ENCODE assay signal across 8 cellular contexts in genomic region chr18:23137093-23137640, GRCh38. TPM values are rescaled to one million over a fixed set of nuclear protein-coding genes. Genes with fewer than 3 reads are reported as not detected.
A peak's percentile ranks its signal among the peaks of the same experiment; 100 is the strongest.
DNase-seq lines count a peak whose midpoint lies in the region; ATAC-seq and TF ChIP-seq lines count a peak whose summit lies in the region.

No MANE protein-coding gene starts in this region.

- H3K27me3 ChIP-seq in fibroblast of lung (ENCODE audit: control insufficient read depth, insufficient read depth, low read length) (peaks cover 9% of the 10 kb centered on the region), gastrocnemius medialis (peaks cover 9 to 28% (median 21%) of the 10 kb centered on the region in 3 donors)

- H2AFZ ChIP-seq in OCI-LY7 (ENCODE audit: low read length) (no peak overlapping the region; the same call in 1 of the 2 replicates), fibroblast of lung (ENCODE audit: low read length) (no peak overlapping the region)

- peak overlapping the region; percentile 90 for H3K4me2 ChIP-seq in OCI-LY7 (ENCODE audit: low read length)
- H3K4me2 ChIP-seq in fibroblast of lung (ENCODE audit: extremely low read depth, insufficient read depth, low read length): peak overlapping the region; percentile 73

- H3K4me3 ChIP-seq in OCI-LY7 (ENCODE audit: low read depth, low read length, poor library complexity, severe bottlenecking) (peak overlapping the region; percentile 76), fibroblast of lung (replicated peaks in 1 of 4; ENCODE audit: control extremely low read depth in 1 of 4, insufficient read depth in 1 of 4, low read depth in 3 of 4, low read length in 4 of 4) (peak overlapping the region; percentile 39 to 77 (median 52)), gastrocnemius medialis (peak overlapping the region; percentile 47 to 67 (median 51))

- in situ Hi-C loops in gastrocnemius medialis (cut with MboI; ENCODE audit: low sequenced_read_pairs in 4 of 4): loop anchor here in 3 of 4 donors (10.0 to 25.0 kb wide), 3 partner anchors 238 to 450 kb away; partner anchors contain the start of gene NPC1 (in 1 of the 3)

- BruUV-seq in OCI-LY7 (replicated peaks; lab: Mats Ljungman, UMichigan): TSS peak; percentile 49

- POLR2A ChIA-PET in OCI-LY7 (lab: Charles Lee): interaction anchor here (0.7 to 1.9 kb wide), 4 partner anchors 18 to 254 kb away, joined by 3 to 6 read pairs (median 4); no protein-coding TSS in a partner anchor

- H3K9me3 ChIP-seq in OCI-LY7 (ENCODE audit: low read length) (no peaks in the 10 kb centered on the region), fibroblast of lung (ENCODE audit: control insufficient read depth, insufficient read depth, low read depth, low read length) (no peaks in the 10 kb centered on the region), gastrocnemius medialis (no peaks in the 10 kb centered on the region)

- peaks cover 19% of the 10 kb centered on the region for H3K36me3 ChIP-seq in OCI-LY7 (ENCODE audit: insufficient read depth, low read length)
- H3K36me3 ChIP-seq in fibroblast of lung (ENCODE audit: control insufficient read depth, insufficient read depth, low read length): no peaks in the 10 kb centered on the region
- H3K36me3 ChIP-seq in gastrocnemius medialis: no peaks in the 10 kb centered on the region

- ATAC-seq in gastrocnemius medialis (no peak), HG03025 (IDR thresholded peaks at IDR 0.05; ENCODE audit: low FRiP score, unreplicated experiment) (no peak), GM21786 (IDR thresholded peaks at IDR 0.05; ENCODE audit: unreplicated experiment) (no peak), HG03432 (IDR thresholded peaks at IDR 0.05; ENCODE audit: unreplicated experiment) (no peak)
- no peak for ATAC-seq in activated naive CD4-positive, alpha-beta T cell treated with anti-CD3 and anti-CD28 coated beads, Interleukin-2, amount 50 U/mL, for 72 hours

- H3K9ac ChIP-seq in fibroblast of lung (ENCODE audit: insufficient read depth, low read length): peak overlapping the region; percentile 42

- peaks cover 60% of the 10 kb centered on the region; the same call in 1 of the 2 replicates for H3K79me2 ChIP-seq in OCI-LY7 (ENCODE audit: insufficient read depth, low read depth, low read length)
- H3K79me2 ChIP-seq in fibroblast of lung (ENCODE audit: control insufficient read depth, insufficient read depth, low read length): no peaks in the 10 kb centered on the region

- H3K27ac ChIP-seq in OCI-LY7 (ENCODE audit: low read depth, low read length, poor library complexity, severe bottlenecking) (peak overlapping the region; percentile 25), fibroblast of lung (ENCODE audit: insufficient read depth, low read length) (no peak overlapping the region), gastrocnemius medialis (peak overlapping the region in 3 of 4 donors; percentile 4 to 51 (median 40))

- intact Hi-C loops in OCI-LY7 (cut with micrococcal nuclease; ENCODE audit: unreplicated experiment) (loop anchor here (5.0 kb wide), 1 partner anchor 450 kb away; the partner anchor contains the start of gene NPC1), gastrocnemius medialis (cut with DNase I; ENCODE audit: low total_unique reads) (loop anchor here (10.0 kb wide), 1 partner anchor 1138 kb away; no protein-coding TSS in a partner anchor)

- DNase-seq in OCI-LY7 (ENCODE audit: low spot score) (peak; percentile 39), fibroblast of lung (ENCODE audit: low read depth in 2 of 2) (peak; percentile 38 to 48), gastrocnemius medialis (no peak)
- no peak for DNase-seq in activated naive CD4-positive, alpha-beta T cell treated with anti-CD3 and anti-CD28 coated beads, Interleukin-2, amount 50 U/mL, for 72 hours (ENCODE audit: low spot score in 2 of 2)

- CTCF ChIA-PET in OCI-LY7 (lab: Charles Lee; ENCODE audit: unreplicated experiment): no interaction called here

- H3K36me3 Mint-ChIP-seq in activated naive CD4-positive, alpha-beta T cell treated with anti-CD3 and anti-CD28 coated beads, Interleukin-2, amount 50 U/mL, for 72 hours: peaks cover 0 to 7% of the 10 kb centered on the region in 2 donors

- TF ChIP-seq POLR2A in GM18526 (IDR thresholded peaks at IDR 0.05; ENCODE audit: extremely low read depth, insufficient read length) (peak; percentile 19), gastrocnemius medialis (IDR thresholded peaks at IDR 0.05) (no peak)

- H4K20me1 ChIP-seq in OCI-LY7 (ENCODE audit: insufficient read depth, low read length): no peaks in the 10 kb centered on the region
- H4K20me1 ChIP-seq in fibroblast of lung (ENCODE audit: control insufficient read depth, extremely low read depth, insufficient read depth, low read length): no peaks in the 10 kb centered on the region

- TF ChIP-seq CTCF in OCI-LY7 (conservative IDR thresholded peaks at IDR 0.05; ENCODE audit: low read length) (no peak), fibroblast of lung (conservative IDR thresholded peaks at IDR 0.05 in 1 of 2, IDR thresholded peaks at IDR 0.05 in 1 of 2; ENCODE audit: low read depth in 1 of 2, low read length in 2 of 2) (no peak), gastrocnemius medialis (IDR thresholded peaks at IDR 0.05 in 4 of 5, conservative IDR thresholded peaks at IDR 0.05 in 1 of 5) (no peak)

- H3K4me1 ChIP-seq in OCI-LY7 (ENCODE audit: insufficient read depth, low read length, poor library complexity, severe bottlenecking): peaks cover 70% of the 10 kb centered on the region
- H3K4me1 ChIP-seq in fibroblast of lung (ENCODE audit: control insufficient read depth, extremely low read depth, insufficient read depth, low read length): peaks cover 3% of the 10 kb centered on the region
- peaks cover 6 to 15% of the 10 kb centered on the region in 2 donors for H3K4me1 ChIP-seq in gastrocnemius medialis

- H3K9me2 ChIP-seq in OCI-LY7 (ENCODE audit: insufficient read depth, low read length): no peaks in the 10 kb centered on the region

- no peak overlapping the region for H3K27ac Mint-ChIP-seq in activated naive CD4-positive, alpha-beta T cell treated with anti-CD3 and anti-CD28 coated beads, Interleukin-2, amount 50 U/mL, for 72 hours

- H3K9me3 Mint-ChIP-seq in activated naive CD4-positive, alpha-beta T cell treated with anti-CD3 and anti-CD28 coated beads, Interleukin-2, amount 50 U/mL, for 72 hours: no peaks in the 10 kb centered on the region

RNA-seq across cellular contexts. Expression of gene CABLES1, which starts 1.9 kb away (rescaled TPM):
- 20.6 and 34.7 TPM in 2 replicates for total RNA-seq in OCI-LY7 (2014; rRNA removed; shearing (Covaris generic))
- 22.0 and 28.7 TPM in 2 replicates for total RNA-seq in OCI-LY7 (2022)
- 11.4 and 15.7 TPM in 2 replicates for total RNA-seq in fibroblast of lung
- 5.1 and 9.8 TPM in 2 replicates for polyA plus RNA-seq in fibroblast of lung
- 4.8 and 10.6 TPM in 2 replicates for polyA plus RNA-seq in fibroblast of lung (2012)
- 5.5 and 12.9 TPM in 2 replicates for polyA minus RNA-seq in fibroblast of lung (ENCODE audit: low replicate concordance)
- total RNA-seq in gastrocnemius medialis: 1 to 10 TPM in 3 of 4 donors, under 1 TPM in 1; 0.58 to 1.6 (median 1.3) TPM
- total RNA-seq in activated naive CD4-positive, alpha-beta T cell treated with anti-CD3 and anti-CD28 coated beads, Interleukin-2, amount 50 U/mL, for 72 hours: 1 to 10 TPM; 5.6 to 6.5 TPM

Comparison
In these comparisons a context has a peak if more than half of its experiments do, and no peak if none do; other contexts are left out.
1. DNase-seq: peak in OCI-LY7 (single experiment) and fibroblast of lung (2 of 2); none in gastrocnemius medialis (0 of 2) and activated naive CD4-positive, alpha-beta T cell treated with anti-CD3 and anti-CD28 coated beads, Interleukin-2, amount 50 U/mL, for 72 hours (0 of 2).
2. Peak in every context shown above with its lines, with median percentiles within 50 percentile points of each other: H3K4me3 ChIP-seq.